In the genomic region with DNA sequence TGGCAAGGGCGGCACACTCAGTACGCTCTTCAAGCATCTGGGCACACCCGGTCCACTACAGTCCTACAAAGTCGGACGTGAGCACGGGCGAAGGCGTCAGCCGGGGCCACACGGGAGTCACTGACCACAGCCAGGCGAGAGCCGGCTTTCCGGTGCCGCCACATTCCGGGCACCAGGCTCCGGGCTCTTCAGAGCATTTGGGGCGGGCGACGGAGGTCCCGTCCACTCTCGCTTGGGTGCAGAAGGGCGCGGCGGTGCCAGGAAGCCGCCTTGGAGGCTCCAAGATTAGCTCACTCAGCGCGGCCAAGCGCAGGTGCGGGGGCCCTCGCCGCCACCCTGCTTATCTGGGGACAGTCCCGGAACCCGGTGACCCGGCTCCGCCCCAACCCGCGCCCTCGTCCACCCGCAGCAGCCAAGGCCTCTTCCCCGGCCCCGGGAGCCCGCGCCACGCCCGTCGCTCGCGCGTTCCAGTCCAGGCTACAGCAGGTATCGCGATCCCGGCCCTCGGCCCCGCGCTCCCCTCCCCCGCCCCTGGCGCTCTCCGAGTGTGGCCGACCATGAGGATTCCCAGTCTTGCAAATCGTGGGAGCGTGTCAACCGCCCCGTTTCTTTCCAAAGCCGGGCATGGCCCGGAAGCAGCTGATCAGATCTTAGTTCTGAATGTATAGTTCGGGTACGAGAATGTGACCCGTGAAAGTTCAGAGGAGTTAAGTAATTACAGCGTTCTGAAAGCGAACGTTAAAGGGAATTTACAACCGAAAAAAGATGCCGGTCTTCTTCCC, we compare ENCODE assay signal across 8 cellular contexts. TPM values are rescaled to one million over a fixed set of nuclear protein-coding genes. Genes with fewer than 3 reads are reported as not detected.
DNase-seq lines count a peak whose midpoint lies in the region; ATAC-seq, FAIRE-seq and TF ChIP-seq lines count a peak whose summit lies in the region.

Gene ADPRH (plus strand): TSS at position 127 of the 782 bp plus-strand sequence. CDS start 2,678 bp downstream, outside the sequence.

- no peak for TF ChIP-seq CTCF in lung (IDR thresholded peaks at IDR 0.05; ENCODE audit: control extremely low read depth, extremely low read depth)

- FAIRE-seq in GM12891 (lab: Jason Lieb, UNC): no peak

- peak; percentile 71 for TF ChIP-seq POLR2A in GM12891 (IDR thresholded peaks at IDR 0.05; ENCODE audit: low read depth, low read length)

- peak; percentile 65 for DNase-seq in GM12891 (ENCODE audit: insufficient read length, low spot score)
- DNase-seq in GOT3 (lab: John Stamatoyannopoulos, UW): peak; percentile 44
- peak; percentile 68 for DNase-seq in LoVo (ENCODE audit: low spot score)
- peak; percentile 31 to 46 for DNase-seq in activated CD4-positive, alpha-beta T cell treated with anti-CD3 and anti-CD28 coated beads for 4 hours
- peak; percentile 12 for DNase-seq in effector CD4-positive, alpha-beta T cell
- DNase-seq in lung (ENCODE audit: low spot score): peak; percentile 88
- peak; percentile 27 for DNase-seq in stimulated activated CD8-positive, alpha-beta memory T cell treated with anti-CD3 and anti-CD28 coated beads, Interleukin-15, amount 100 ng/mL, for 24 hours (ENCODE audit: low read depth)
- DNase-seq in putamen (ENCODE audit: low spot score): no peak

- peaks cover 0 to 2% of the 10 kb centered on the region in 2 donors for H3K4me1 ChIP-seq in lung (ENCODE audit: control insufficient read depth in 2 of 2, insufficient read depth in 2 of 2, low read length in 2 of 2)

- peak within 1 kb of the TSS; percentile 49 for H3K4me3 ChIP-seq in lung

- WGBS in lung, 2 donors: 1% methylated on average over 70 to 73 of the region's 73 CpGs

- no peaks in the 10 kb centered on the region for H3K36me3 ChIP-seq in lung (ENCODE audit: control insufficient read depth in 2 of 2, insufficient read depth in 2 of 2, low read length in 2 of 2)

- H3K27me3 ChIP-seq in lung (ENCODE audit: control insufficient read depth, insufficient read depth): no peaks in the 10 kb centered on the region

- H3K9me3 ChIP-seq in lung (ENCODE audit: control insufficient read depth in 2 of 2, insufficient read depth in 1 of 2, low read length in 1 of 2): no peaks in the 10 kb centered on the region

- peak within 1 kb of the TSS; percentile 94 to 98 for H3K27ac ChIP-seq in lung (ENCODE audit: low read depth in 1 of 2, low read length in 1 of 2)

- ATAC-seq in lung (ENCODE audit: insufficient read depth, low FRiP score): peak; percentile 94

TF ChIP-seq in GM12891, 5 proteins besides CTCF, POLR2A, EP300 and RAD21:
- no peak; the same call in 1 of the 2 replicates for TF ChIP-seq TAF1 (IDR thresholded peaks at IDR 0.05; ENCODE audit: low read depth, low read length)
- peak; percentile 79 for TF ChIP-seq POLR2AphosphoS5 (IDR thresholded peaks at IDR 0.05; ENCODE audit: low read depth, low read length)
- no peak for TF ChIP-seq SPI1 (IDR thresholded peaks at IDR 0.05; ENCODE audit: low read depth, low read length)
- no peak for TF ChIP-seq PAX5 (IDR thresholded peaks at IDR 0.05; ENCODE audit: insufficient read depth, low read length, severe bottlenecking)
- TF ChIP-seq POU2F2 (IDR thresholded peaks at IDR 0.05; ENCODE audit: low read depth, low read length): peak; percentile 51; the same call in 1 of the 2 replicates

RNA-seq across cellular contexts. Expression of gene ADPRH, which starts in this region (rescaled TPM):
- 18.0 TPM for polyA plus RNA-seq in GM12891 (2012; ENCODE audit: low read depth, missing spikeins)
- total RNA-seq in lung: 10 to 100 TPM; 10.3 to 26.3 TPM
- polyA plus RNA-seq in lung: 10 to 100 TPM in 1 of 2 donors, 1 to 10 TPM in 1; 5.4 to 18.1 TPM
